8 cellular contexts compared by ENCODE assay signal in the genomic region with DNA sequence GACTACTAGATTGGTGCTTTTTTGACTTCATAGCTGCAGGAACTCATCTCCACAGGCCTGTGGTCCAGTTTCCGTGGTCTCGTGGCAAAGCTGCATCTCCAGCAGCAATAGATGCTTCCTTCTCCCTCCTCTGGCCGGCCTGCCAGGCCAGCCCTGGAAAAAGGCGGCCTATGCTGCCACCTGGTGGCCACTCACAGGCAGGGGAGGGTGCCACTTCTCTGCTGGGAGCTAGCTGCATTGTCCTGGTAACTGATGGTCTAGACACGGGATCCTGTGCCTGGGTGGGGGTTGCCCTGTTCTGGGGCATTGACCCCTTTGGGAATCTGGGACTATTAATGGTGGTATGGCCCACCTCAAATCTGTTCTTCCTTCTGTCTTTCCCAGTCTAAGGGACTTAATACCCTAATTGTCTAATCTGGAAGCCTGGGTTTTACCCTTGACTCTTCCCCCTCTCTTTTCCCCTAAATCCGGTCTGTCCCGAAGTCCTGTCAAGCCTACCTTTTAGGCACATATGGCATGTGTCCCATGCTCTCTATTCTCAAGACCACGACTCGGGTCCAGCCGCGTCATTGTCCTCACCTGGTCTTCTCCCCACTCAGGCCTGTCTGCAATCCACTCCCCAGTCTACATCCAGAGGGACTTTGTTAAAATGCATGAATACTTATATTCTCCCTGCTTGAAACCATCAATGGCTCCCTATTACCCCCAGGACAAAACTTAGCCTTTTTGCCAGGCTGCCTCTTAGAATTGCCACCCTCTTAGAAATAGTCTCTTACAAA. TPM values are rescaled to one million over a fixed set of nuclear protein-coding genes. Genes with fewer than 3 reads are reported as not detected.
DNase-seq lines count a peak whose midpoint lies in the region; ATAC-seq, FAIRE-seq and TF ChIP-seq lines count a peak whose summit lies in the region.

No MANE protein-coding gene starts in this region.

- no peaks in the 10 kb centered on the region for H3K36me3 ChIP-seq in bronchial epithelial cell (ENCODE audit: control insufficient read depth, insufficient read depth, low read length)

- peak; percentile 70 for ATAC-seq in HG03039 (IDR thresholded peaks at IDR 0.05; ENCODE audit: unreplicated experiment)

- no peak overlapping the region for H3K4me3 ChIP-seq in bronchial epithelial cell (ENCODE audit: low read depth, low read length)

- DNase-seq in NCI-H446 (lab: John Stamatoyannopoulos, UW) (peak; percentile 7 to 63), NCI-H446 treated with DMSO at 0.1 percent for 48 hours (lab: John Stamatoyannopoulos, UW) (no peak), NCI-H2196 (lab: John Stamatoyannopoulos, UW; ENCODE audit: unreplicated experiment) (peak; percentile 72), bronchial epithelial cell (ENCODE audit: low read depth) (peak; percentile 39), kidney tubule cell (ENCODE audit: low spot score) (peak; percentile 73)
- DNase-seq in activated CD4-positive, CD25-positive, alpha-beta regulatory T cell (lab: John Stamatoyannopoulos, UW), result peak; percentile 56 to 65 (median 56)
- peak; percentile 77 to 79 for DNase-seq in stimulated activated CD4-positive, alpha-beta T cell treated with anti-CD3 and anti-CD28 coated beads, Interleukin-2, amount 100 ng/mL, for 48 hours

- no peaks in the 10 kb centered on the region for H3K27me3 ChIP-seq in bronchial epithelial cell (ENCODE audit: control insufficient read depth, insufficient read depth, low read length)

- TF ChIP-seq CTCF in bronchial epithelial cell (IDR thresholded peaks at IDR 0.05; ENCODE audit: insufficient read depth, low read length, severe bottlenecking), result peak; percentile 91

- FAIRE-seq in bronchial epithelial cell (lab: Jason Lieb, UNC), result no peak

RNA-seq across cellular contexts. Expression of a gene that starts 20.1 kb away (rescaled TPM):
- 0.77 and 1.3 TPM in 2 replicates for total RNA-seq in bronchial epithelial cell
